ENCODE assay signal across 1 cellular context in genomic region chr11:125554038-125554437, GRCh38.
TF ChIP-seq lines count a peak whose summit lies in the region.

No MANE protein-coding gene starts in this region.

TF ChIP-seq in K562, 482 proteins besides CTCF, POLR2A, EP300 and RAD21 (continued from another document and continues in another):
- peak; percentile 76 for TF ChIP-seq SMAD4 (CRISPR knock-in tag; conservative IDR thresholded peaks at IDR 0.05)
- TF ChIP-seq TEAD1 (CRISPR knock-in tag; IDR thresholded peaks at IDR 0.05), result no peak
- peak; percentile 27; the same call in 1 of the 2 replicates for TF ChIP-seq ZBTB40 (IDR thresholded peaks at IDR 0.05)
- no peak for TF ChIP-seq ZBTB40 (CRISPR knock-in tag; IDR thresholded peaks at IDR 0.05)
- TF ChIP-seq RERE (CRISPR knock-in tag; IDR thresholded peaks at IDR 0.05; ENCODE audit: borderline replicate concordance), result no peak
- TF ChIP-seq SMC3 (conservative IDR thresholded peaks at IDR 0.05; ENCODE audit: insufficient read depth, low read depth, low read length), result 0 out of 2 replicates have a peak, but pooled peaks have one; percentile 26
- TF ChIP-seq ZNF639 (CRISPR knock-in tag; conservative IDR thresholded peaks at IDR 0.05 in 1 of 2, IDR thresholded peaks at IDR 0.05 in 1 of 2), result peak in 1 of 2 experiments; percentile 61; a peak in 1 of 4 replicates
- TF ChIP-seq RB1 (IDR thresholded peaks at IDR 0.05; ENCODE audit: low read depth), result peak; percentile 43; the same call in 1 of the 2 replicates
- TF ChIP-seq ZBTB2 (IDR thresholded peaks at IDR 0.05), result 0 out of 2 replicates have a peak, but pooled peaks have one; percentile 35
- no peak for TF ChIP-seq POLR2AphosphoS5 (IDR thresholded peaks at IDR 0.05; ENCODE audit: control insufficient read depth, insufficient read depth, low read depth, low read length)
- TF ChIP-seq CBX3 (IDR thresholded peaks at IDR 0.05; ENCODE audit: borderline replicate concordance in 1 of 2, low read length in 2 of 2), result peak in 1 of 2 experiments; percentile 61; a peak in 1 of 3 replicates
- TF ChIP-seq PATZ1 (CRISPR knock-in tag; IDR thresholded peaks at IDR 0.05; ENCODE audit: borderline replicate concordance), result no peak
- TF ChIP-seq EP400 (IDR thresholded peaks at IDR 0.05), result peak; percentile 70
- TF ChIP-seq KDM4B (IDR thresholded peaks at IDR 0.05; ENCODE audit: borderline replicate concordance in 2 of 2, low read depth in 1 of 2), result no peak
- TF ChIP-seq RHOXF2B (CRISPR knock-in tag; conservative IDR thresholded peaks at IDR 0.05), result 0 out of 2 replicates have a peak, but pooled peaks have one; percentile 50
- peak; percentile 98 for TF ChIP-seq ZNF592 (IDR thresholded peaks at IDR 0.05)
- TF ChIP-seq DMBX1 (CRISPR knock-in tag; IDR thresholded peaks at IDR 0.05; ENCODE audit: borderline replicate concordance), result peak; percentile 82
- TF ChIP-seq SRSF7 (optimal IDR thresholded peaks at IDR 0.05; ENCODE audit: low read depth, low read length), result no peak
- peak; percentile 67; the same call in 1 of the 2 replicates for TF ChIP-seq ZNF175 (CRISPR knock-in tag; IDR thresholded peaks at IDR 0.05; ENCODE audit: low read depth)
- TF ChIP-seq E2F3 (CRISPR knock-in tag; IDR thresholded peaks at IDR 0.05), result 0 out of 2 replicates have a peak, but pooled peaks have one; percentile 26
- TF ChIP-seq IRF1 (CRISPR knock-in tag; IDR thresholded peaks at IDR 0.05; ENCODE audit: borderline replicate concordance), result no peak
- peak; percentile 78 for TF ChIP-seq MAX (CRISPR knock-in tag; IDR thresholded peaks at IDR 0.05)
- peak; percentile 71; the same call in 1 of the 2 replicates for TF ChIP-seq GABPB1 (CRISPR knock-in tag; IDR thresholded peaks at IDR 0.05)
- peak; percentile 72; the same call in 1 of the 2 replicates for TF ChIP-seq NR2C2 (CRISPR knock-in tag; IDR thresholded peaks at IDR 0.05)
- TF ChIP-seq NR2C2 (tag; IDR thresholded peaks at IDR 0.05), result peak; percentile 86
- TF ChIP-seq FOXA3 (CRISPR knock-in tag; conservative IDR thresholded peaks at IDR 0.05 in 1 of 2, IDR thresholded peaks at IDR 0.05 in 1 of 2), result 0 out of 4 replicates have a peak, but pooled peaks of 1 of the 2 experiments have one; percentile 28
- 0 out of 2 replicates have a peak, but pooled peaks have one; percentile 14 for TF ChIP-seq ELF4 (CRISPR knock-in tag; IDR thresholded peaks at IDR 0.05)
